1 cellular context compared by ENCODE assay signal in the genomic region with DNA sequence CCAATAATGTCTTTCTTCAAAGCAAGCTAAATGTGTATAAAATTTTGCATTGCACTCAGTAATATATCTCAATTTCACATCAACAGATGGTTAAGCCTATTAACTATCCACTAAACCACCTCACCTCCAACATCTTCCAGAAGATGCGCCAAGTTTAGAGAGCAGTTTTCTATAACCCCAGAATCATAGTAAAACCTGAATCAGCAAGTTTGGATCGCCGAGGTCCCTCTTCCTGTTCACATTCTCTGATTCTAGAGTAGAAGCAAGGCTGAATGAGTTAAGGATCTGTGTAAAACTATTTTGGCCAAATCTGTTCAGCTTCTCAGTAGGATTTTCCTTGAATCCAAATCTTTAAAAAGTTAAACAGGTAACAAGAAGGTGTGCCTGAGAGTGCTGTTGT.
TF ChIP-seq lines count a peak whose summit lies in the region.

No MANE protein-coding gene starts in this region.

TF ChIP-seq in GM23338, 12 proteins besides CTCF, POLR2A, EP300 and RAD21 (continued from another document):
- TF ChIP-seq, protein P1, sequence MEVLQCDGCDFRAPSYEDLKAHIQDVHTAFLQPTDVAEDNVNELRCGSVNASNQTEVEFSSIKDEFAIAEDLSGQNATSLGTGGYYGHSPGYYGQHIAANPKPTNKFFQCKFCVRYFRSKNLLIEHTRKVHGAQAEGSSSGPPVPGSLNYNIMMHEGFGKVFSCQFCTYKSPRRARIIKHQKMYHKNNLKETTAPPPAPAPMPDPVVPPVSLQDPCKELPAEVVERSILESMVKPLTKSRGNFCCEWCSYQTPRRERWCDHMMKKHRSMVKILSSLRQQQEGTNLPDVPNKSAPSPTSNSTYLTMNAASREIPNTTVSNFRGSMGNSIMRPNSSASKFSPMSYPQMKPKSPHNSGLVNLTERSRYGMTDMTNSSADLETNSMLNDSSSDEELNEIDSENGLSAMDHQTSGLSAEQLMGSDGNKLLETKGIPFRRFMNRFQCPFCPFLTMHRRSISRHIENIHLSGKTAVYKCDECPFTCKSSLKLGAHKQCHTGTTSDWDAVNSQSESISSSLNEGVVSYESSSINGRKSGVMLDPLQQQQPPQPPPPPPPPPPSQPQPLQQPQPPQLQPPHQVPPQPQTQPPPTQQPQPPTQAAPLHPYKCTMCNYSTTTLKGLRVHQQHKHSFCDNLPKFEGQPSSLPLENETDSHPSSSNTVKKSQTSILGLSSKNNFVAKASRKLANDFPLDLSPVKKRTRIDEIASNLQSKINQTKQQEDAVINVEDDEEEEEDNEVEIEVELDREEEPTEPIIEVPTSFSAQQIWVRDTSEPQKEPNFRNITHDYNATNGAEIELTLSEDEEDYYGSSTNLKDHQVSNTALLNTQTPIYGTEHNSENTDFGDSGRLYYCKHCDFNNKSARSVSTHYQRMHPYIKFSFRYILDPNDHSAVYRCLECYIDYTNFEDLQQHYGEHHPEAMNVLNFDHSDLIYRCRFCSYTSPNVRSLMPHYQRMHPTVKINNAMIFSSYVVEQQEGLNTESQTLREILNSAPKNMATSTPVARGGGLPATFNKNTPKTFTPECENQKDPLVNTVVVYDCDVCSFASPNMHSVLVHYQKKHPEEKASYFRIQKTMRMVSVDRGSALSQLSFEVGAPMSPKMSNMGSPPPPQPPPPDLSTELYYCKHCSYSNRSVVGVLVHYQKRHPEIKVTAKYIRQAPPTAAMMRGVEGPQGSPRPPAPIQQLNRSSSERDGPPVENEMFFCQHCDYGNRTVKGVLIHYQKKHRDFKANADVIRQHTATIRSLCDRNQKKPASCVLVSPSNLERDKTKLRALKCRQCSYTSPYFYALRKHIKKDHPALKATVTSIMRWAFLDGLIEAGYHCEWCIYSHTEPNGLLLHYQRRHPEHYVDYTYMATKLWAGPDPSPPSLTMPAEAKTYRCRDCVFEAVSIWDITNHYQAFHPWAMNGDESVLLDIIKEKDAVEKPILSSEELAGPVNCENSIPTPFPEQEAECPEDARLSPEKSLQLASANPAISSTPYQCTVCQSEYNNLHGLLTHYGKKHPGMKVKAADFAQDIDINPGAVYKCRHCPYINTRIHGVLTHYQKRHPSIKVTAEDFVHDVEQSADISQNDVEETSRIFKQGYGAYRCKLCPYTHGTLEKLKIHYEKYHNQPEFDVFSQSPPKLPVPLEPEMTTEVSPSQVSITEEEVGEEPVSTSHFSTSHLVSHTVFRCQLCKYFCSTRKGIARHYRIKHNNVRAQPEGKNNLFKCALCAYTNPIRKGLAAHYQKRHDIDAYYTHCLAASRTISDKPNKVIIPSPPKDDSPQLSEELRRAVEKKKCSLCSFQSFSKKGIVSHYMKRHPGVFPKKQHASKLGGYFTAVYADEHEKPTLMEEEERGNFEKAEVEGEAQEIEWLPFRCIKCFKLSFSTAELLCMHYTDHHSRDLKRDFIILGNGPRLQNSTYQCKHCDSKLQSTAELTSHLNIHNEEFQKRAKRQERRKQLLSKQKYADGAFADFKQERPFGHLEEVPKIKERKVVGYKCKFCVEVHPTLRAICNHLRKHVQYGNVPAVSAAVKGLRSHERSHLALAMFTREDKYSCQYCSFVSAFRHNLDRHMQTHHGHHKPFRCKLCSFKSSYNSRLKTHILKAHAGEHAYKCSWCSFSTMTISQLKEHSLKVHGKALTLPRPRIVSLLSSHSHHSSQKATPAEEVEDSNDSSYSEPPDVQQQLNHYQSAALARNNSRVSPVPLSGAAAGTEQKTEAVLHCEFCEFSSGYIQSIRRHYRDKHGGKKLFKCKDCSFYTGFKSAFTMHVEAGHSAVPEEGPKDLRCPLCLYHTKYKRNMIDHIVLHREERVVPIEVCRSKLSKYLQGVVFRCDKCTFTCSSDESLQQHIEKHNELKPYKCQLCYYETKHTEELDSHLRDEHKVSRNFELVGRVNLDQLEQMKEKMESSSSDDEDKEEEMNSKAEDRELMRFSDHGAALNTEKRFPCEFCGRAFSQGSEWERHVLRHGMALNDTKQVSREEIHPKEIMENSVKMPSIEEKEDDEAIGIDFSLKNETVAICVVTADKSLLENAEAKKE (CRISPR knock-in tag; IDR thresholded peaks at IDR 0.05): no peak
- TF ChIP-seq NANOG (IDR thresholded peaks at IDR 0.05; ENCODE audit: borderline replicate concordance) (no peak), EZH2phosphoT487 (IDR thresholded peaks at IDR 0.05; ENCODE audit: unreplicated experiment) (no peak)
